In genomic region chr20:34579936-34580587, GRCh38 we compare ENCODE assay signal across 8 cellular contexts. TPM values are rescaled to one million over a fixed set of nuclear protein-coding genes. Genes with fewer than 3 reads are reported as not detected.
DNase-seq lines count a peak whose midpoint lies in the region; ATAC-seq and TF ChIP-seq lines count a peak whose summit lies in the region.

No MANE protein-coding gene starts in this region.

- H3K4me1 ChIP-seq in heart left ventricle (peaks cover 0 to 59% (median 22%) of the 10 kb centered on the region in 12 donors), HAP-1 (no peaks in the 10 kb centered on the region)

- no peaks in the 10 kb centered on the region for H3K27me3 Mint-ChIP-seq in activated CD4-positive, alpha-beta T cell treated with anti-CD3 and anti-CD28 coated beads, Interleukin-2, amount 10 ng/mL, durations not matched to agents 24 days and 14 days

- WGBS in heart left ventricle, 4 donors, result 88 to 93% (median 89%) methylated on average over 4 of the region's 4 CpGs

- ATAC-seq in HG03565 (IDR thresholded peaks at IDR 0.05; ENCODE audit: unreplicated experiment), result peak; percentile 60
- ATAC-seq in stimulated activated effector memory CD8-positive, alpha-beta T cell treated with anti-CD3 and anti-CD28 coated beads, Interleukin-12 subunit alpha, Interleukin-12 subunit beta, amount 100 ng/mL, for 72 hours, result peak; percentile 68
- no peak for ATAC-seq in heart left ventricle

- H3K9me3 ChIP-seq in heart left ventricle (no peaks in the 10 kb centered on the region), HAP-1 (no peaks in the 10 kb centered on the region)

- H3K4me3 ChIP-seq in heart left ventricle (no peak overlapping the region), HAP-1 (no peak overlapping the region)

- no peak for TF ChIP-seq POLR2A in heart left ventricle (IDR thresholded peaks at IDR 0.05)

- peak overlapping the region in 3 of 12 donors; percentile 26 to 89 (median 78) for H3K27ac ChIP-seq in heart left ventricle

- DNase-seq in activated CD4-positive, alpha-beta T cell treated with anti-CD3 and anti-CD28 coated beads, Interleukin-2, amount 10 ng/mL, durations not matched to agents 24 days and 14 days, result peak; percentile 83
- no peak for DNase-seq in activated CD4-positive, alpha-beta T cell treated with anti-CD3 and anti-CD28 coated beads, Interleukin-2, amount 50 U/mL, for 1 hour
- DNase-seq in astrocyte of the hippocampus (ENCODE audit: low read depth, low spot score) (peak; percentile 51), heart left ventricle (no peak), HAP-1 (ENCODE audit: low spot score in 2 of 2) (no peak), iPS-NIHi11 (ENCODE audit: low spot score) (no peak)
- DNase-seq in stimulated activated effector memory CD8-positive, alpha-beta T cell treated with anti-CD3 and anti-CD28 coated beads, Interleukin-12 subunit alpha, Interleukin-12 subunit beta, amount 100 ng/mL, for 72 hours (ENCODE audit: low spot score in 2 of 2), result no peak

- H3K4me3 Mint-ChIP-seq in activated CD4-positive, alpha-beta T cell treated with anti-CD3 and anti-CD28 coated beads, Interleukin-2, amount 10 ng/mL, durations not matched to agents 24 days and 14 days, result peak overlapping the region; percentile 42
- H3K4me3 Mint-ChIP-seq in stimulated activated effector memory CD8-positive, alpha-beta T cell treated with anti-CD3 and anti-CD28 coated beads, Interleukin-12 subunit alpha, Interleukin-12 subunit beta, amount 100 ng/mL, for 72 hours, result no peak overlapping the region

- intact Hi-C loops in activated CD4-positive, alpha-beta T cell treated with anti-CD3 and anti-CD28 coated beads, Interleukin-2, amount 10 ng/mL, durations not matched to agents 24 days and 14 days (cut with micrococcal nuclease), result loop anchor here (5.0 kb wide), 1 partner anchor 127 kb away; no protein-coding TSS in a partner anchor
- intact Hi-C loops in heart left ventricle (cut with DNase I), result loop anchor here in 9 of 10 donors (1.0 to 10.0 kb wide), 11 partner anchors 47 to 189 kb away; partner anchors contain the start of gene TP53INP2 (in 4 of the 9)

- peaks cover 16% of the 10 kb centered on the region for H3K36me3 Mint-ChIP-seq in activated CD4-positive, alpha-beta T cell treated with anti-CD3 and anti-CD28 coated beads, Interleukin-2, amount 10 ng/mL, durations not matched to agents 24 days and 14 days (ENCODE audit: low read depth)
- H3K36me3 Mint-ChIP-seq in stimulated activated effector memory CD8-positive, alpha-beta T cell treated with anti-CD3 and anti-CD28 coated beads, Interleukin-12 subunit alpha, Interleukin-12 subunit beta, amount 100 ng/mL, for 72 hours, result peaks cover 15% of the 10 kb centered on the region

- in situ Hi-C loops in HAP-1 (cut with MboI; ENCODE audit: low sequenced_read_pairs), result no loop called here

- no peak for TF ChIP-seq CTCF in heart left ventricle (IDR thresholded peaks at IDR 0.05)

- H3K4me1 Mint-ChIP-seq in activated CD4-positive, alpha-beta T cell treated with anti-CD3 and anti-CD28 coated beads, Interleukin-2, amount 10 ng/mL, durations not matched to agents 24 days and 14 days, result peaks cover 35% of the 10 kb centered on the region
- H3K4me1 Mint-ChIP-seq in stimulated activated effector memory CD8-positive, alpha-beta T cell treated with anti-CD3 and anti-CD28 coated beads, Interleukin-12 subunit alpha, Interleukin-12 subunit beta, amount 100 ng/mL, for 72 hours, result peaks cover 24% of the 10 kb centered on the region

- H3K27ac Mint-ChIP-seq in activated CD4-positive, alpha-beta T cell treated with anti-CD3 and anti-CD28 coated beads, Interleukin-2, amount 10 ng/mL, durations not matched to agents 24 days and 14 days, result peak overlapping the region; percentile 89
- peak overlapping the region; percentile 94 for H3K27ac Mint-ChIP-seq in stimulated activated effector memory CD8-positive, alpha-beta T cell treated with anti-CD3 and anti-CD28 coated beads, Interleukin-12 subunit alpha, Interleukin-12 subunit beta, amount 100 ng/mL, for 72 hours

- no peaks in the 10 kb centered on the region for H3K9me3 Mint-ChIP-seq in activated CD4-positive, alpha-beta T cell treated with anti-CD3 and anti-CD28 coated beads, Interleukin-2, amount 10 ng/mL, durations not matched to agents 24 days and 14 days
- H3K9me3 Mint-ChIP-seq in stimulated activated effector memory CD8-positive, alpha-beta T cell treated with anti-CD3 and anti-CD28 coated beads, Interleukin-12 subunit alpha, Interleukin-12 subunit beta, amount 100 ng/mL, for 72 hours, result no peaks in the 10 kb centered on the region

- H3K36me3 ChIP-seq in heart left ventricle, result peaks cover 0 to 32% (median 5%) of the 10 kb centered on the region in 9 donors
- H3K36me3 ChIP-seq in HAP-1 (replicated peaks), result no peaks in the 10 kb centered on the region; the same call in 1 of the 2 replicates

- H3K27me3 ChIP-seq in heart left ventricle (no peaks in the 10 kb centered on the region), HAP-1 (ENCODE audit: low read depth) (no peaks in the 10 kb centered on the region)

RNA-seq across cellular contexts. Expression of gene MAP1LC3A, which starts 21.5 kb away (rescaled TPM):
- 3.1 and 3.6 TPM in 2 replicates for total RNA-seq in activated CD4-positive, alpha-beta T cell treated with anti-CD3 and anti-CD28 coated beads, Interleukin-2, amount 10 ng/mL, durations not matched to agents 24 days and 14 days
- total RNA-seq in heart left ventricle, result 100 to 1,000 TPM in 3 of 9 donors, 10 to 100 TPM in 6; 54.0 to 212 (median 88.6) TPM
- polyA plus RNA-seq in heart left ventricle, result 100 to 1,000 TPM in 1 of 2 donors, 10 to 100 TPM in 1; 42.8 to 145 TPM

Comparison
In these comparisons a context has a peak if more than half of its experiments do, and no peak if none do; other contexts are left out.
1. DNase-seq: peak in activated CD4-positive, alpha-beta T cell treated with anti-CD3 and anti-CD28 coated beads, Interleukin-2, amount 10 ng/mL, durations not matched to agents 24 days and 14 days (single experiment) and astrocyte of the hippocampus (single experiment); none in activated CD4-positive, alpha-beta T cell treated with anti-CD3 and anti-CD28 coated beads, Interleukin-2, amount 50 U/mL, for 1 hour (single experiment), stimulated activated effector memory CD8-positive, alpha-beta T cell treated with anti-CD3 and anti-CD28 coated beads, Interleukin-12 subunit alpha, Interleukin-12 subunit beta, amount 100 ng/mL, for 72 hours (0 of 2), heart left ventricle (0 of 5), HAP-1 (0 of 2) and iPS-NIHi11 (single experiment).
2. ATAC-seq: peak in HG03565 (single experiment) and stimulated activated effector memory CD8-positive, alpha-beta T cell treated with anti-CD3 and anti-CD28 coated beads, Interleukin-12 subunit alpha, Interleukin-12 subunit beta, amount 100 ng/mL, for 72 hours (single experiment); none in heart left ventricle (0 of 4).
3. RNA of gene MAP1LC3A, which starts 21.5 kb away (total RNA-seq): 54.0 to 212 TPM in heart left ventricle; 3.1 to 3.6 TPM in activated CD4-positive, alpha-beta T cell treated with anti-CD3 and anti-CD28 coated beads, Interleukin-2, amount 10 ng/mL, durations not matched to agents 24 days and 14 days; every median in the first group is over 10 times any median in the second.